1 cellular context compared by ENCODE assay signal in genomic region chr19:49658566-49659442, GRCh38.
TF ChIP-seq lines count a peak whose summit lies in the region.

No MANE protein-coding gene starts in this region.

TF ChIP-seq in HepG2, 621 proteins besides CTCF, POLR2A, EP300 and RAD21:
- TF ChIP-seq NR1H2 (CRISPR knock-in tag; IDR thresholded peaks at IDR 0.05; ENCODE audit: borderline replicate concordance, low read depth), result no peak
- no peak for TF ChIP-seq GFI1 (CRISPR knock-in tag; IDR thresholded peaks at IDR 0.05; ENCODE audit: borderline replicate concordance)
- TF ChIP-seq ZNF12 (CRISPR knock-in tag; IDR thresholded peaks at IDR 0.05), result no peak
- TF ChIP-seq ZNF639 (CRISPR knock-in tag; conservative IDR thresholded peaks at IDR 0.05), result no peak
- no peak for TF ChIP-seq SP4 (CRISPR knock-in tag; IDR thresholded peaks at IDR 0.05)
- TF ChIP-seq ZFP82 (CRISPR knock-in tag; IDR thresholded peaks at IDR 0.05; ENCODE audit: borderline replicate concordance), result no peak
- TF ChIP-seq AGO2 (optimal IDR thresholded peaks at IDR 0.05; ENCODE audit: low read depth, low read length), result peak; percentile 70
- TF ChIP-seq RARG (CRISPR knock-in tag; IDR thresholded peaks at IDR 0.05; ENCODE audit: low read depth), result no peak
- TF ChIP-seq ZNF160 (CRISPR knock-in tag; IDR thresholded peaks at IDR 0.05), result no peak
- TF ChIP-seq PTBP1 (IDR thresholded peaks at IDR 0.05; ENCODE audit: low read depth, low read length, poor library complexity, severe bottlenecking), result no peak
- TF ChIP-seq ZNF83 (CRISPR knock-in tag; IDR thresholded peaks at IDR 0.05; ENCODE audit: borderline replicate concordance), result no peak
- TF ChIP-seq ZFP41 (CRISPR knock-in tag; IDR thresholded peaks at IDR 0.05; ENCODE audit: borderline replicate concordance), result no peak
- no peak for TF ChIP-seq ZNF34 (CRISPR knock-in tag; IDR thresholded peaks at IDR 0.05; ENCODE audit: borderline replicate concordance)
- no peak for TF ChIP-seq MYNN (CRISPR knock-in tag; IDR thresholded peaks at IDR 0.05; ENCODE audit: low read depth)
- no peak for TF ChIP-seq ZNF280B (CRISPR knock-in tag; IDR thresholded peaks at IDR 0.05; ENCODE audit: borderline replicate concordance)
- TF ChIP-seq ZNF354B (CRISPR knock-in tag; IDR thresholded peaks at IDR 0.05), result no peak
- TF ChIP-seq CCAR2 (optimal IDR thresholded peaks at IDR 0.05; ENCODE audit: low read depth, low read length), result no peak
- no peak for TF ChIP-seq ZNF552 (CRISPR knock-in tag; IDR thresholded peaks at IDR 0.05; ENCODE audit: borderline replicate concordance)
- no peak for TF ChIP-seq ZBTB8A (CRISPR knock-in tag; IDR thresholded peaks at IDR 0.05; ENCODE audit: borderline replicate concordance, low read depth)
- TF ChIP-seq SRY (CRISPR knock-in tag; IDR thresholded peaks at IDR 0.05), result 0 out of 2 replicates have a peak, but pooled peaks have one; percentile 29
- TF ChIP-seq ATF5 (CRISPR knock-in tag; IDR thresholded peaks at IDR 0.05; ENCODE audit: low read depth), result no peak
- TF ChIP-seq ZNF547 (CRISPR knock-in tag; IDR thresholded peaks at IDR 0.05), result no peak
- no peak for TF ChIP-seq ZNF205 (CRISPR knock-in tag; IDR thresholded peaks at IDR 0.05)
- TF ChIP-seq ZNF3 (CRISPR knock-in tag; IDR thresholded peaks at IDR 0.05), result no peak
- peak; percentile 88 for TF ChIP-seq ZNF629 (CRISPR knock-in tag; conservative IDR thresholded peaks at IDR 0.05)
- 0 out of 2 replicates have a peak, but pooled peaks have one; percentile 24 for TF ChIP-seq POLR2G (IDR thresholded peaks at IDR 0.05; ENCODE audit: low read depth, low read length)
- TF ChIP-seq ELF1 (CRISPR knock-in tag; IDR thresholded peaks at IDR 0.05), result no peak
